Comparison of ENCODE assay signal across 15 cellular contexts in genomic region chr1:39182804-39183203, GRCh38. TPM values are rescaled to one million over a fixed set of nuclear protein-coding genes. Genes with fewer than 3 reads are reported as not detected.
A peak's percentile ranks its signal among the peaks of the same experiment; 100 is the strongest.
DNase-seq lines count a peak whose midpoint lies in the region; ATAC-seq and TF ChIP-seq lines count a peak whose summit lies in the region.
"Had no signal": no experiment of that assay in that cellular context is flagged by ENCODE, and none has a peak within 500 bp of the region (broad histone marks: within the 10 kb centered on the region; RNA-seq: fewer than 3 reads in every experiment).

No MANE protein-coding gene starts in this region.

- peaks cover 52% of the 10 kb centered on the region for H3K4me1 Mint-ChIP-seq in activated naive CD4-positive, alpha-beta T cell treated with anti-CD3 and anti-CD28 coated beads, Interleukin-2, amount 50 U/mL, for 24 hours
- H3K4me1 Mint-ChIP-seq in activated CD8-positive, alpha-beta T cell treated with anti-CD3 and anti-CD28 coated beads, Interleukin-2, amount 10 ng/mL, durations not matched to agents 7 days and 5 days (ENCODE audit: low read depth), result peaks cover 43% of the 10 kb centered on the region
- peaks cover 38% of the 10 kb centered on the region for H3K4me1 Mint-ChIP-seq in type B pancreatic cell (ENCODE audit: unreplicated experiment)

- TF ChIP-seq CTCF in lower lobe of right lung (IDR thresholded peaks at IDR 0.05) (no peak), type B pancreatic cell (conservative IDR thresholded peaks at IDR 0.05) (no peak), foreskin fibroblast (IDR thresholded peaks at IDR 0.05; ENCODE audit: low read depth, low read length) (no peak)

- peak overlapping the region; percentile 61 for H3K27ac ChIP-seq in lower lobe of right lung

- no peak for ATAC-seq in activated CD8-positive, alpha-beta T cell treated with anti-CD3 and anti-CD28 coated beads, Interleukin-2, amount 10 ng/mL, durations not matched to agents 7 days and 5 days
- ATAC-seq in lower lobe of right lung (no peak), GM18861 (IDR thresholded peaks at IDR 0.05; ENCODE audit: unreplicated experiment) (no peak)

- no peak for DNase-seq in activated naive CD4-positive, alpha-beta T cell treated with Interleukin-2 at 50 U/mL for 16 hours
- DNase-seq in activated CD8-positive, alpha-beta T cell treated with anti-CD3 and anti-CD28 coated beads, Interleukin-2, amount 10 ng/mL, durations not matched to agents 7 days and 5 days, result no peak
- DNase-seq in lower lobe of right lung (no peak), type B pancreatic cell (ENCODE audit: extremely low spot score, unreplicated experiment) (no peak), NOMO-1 treated with dmso at 0.1 percent for 144 hours (lab: John Stamatoyannopoulos, UW; ENCODE audit: unreplicated experiment) (no peak), foreskin fibroblast (no peak)
- DNase-seq: central memory CD4-positive, alpha-beta T cell; GOT3; head of caudate nucleus; KBM-7; NCI-H1417 treated with DMSO at 0.1 percent for 48 hours; stimulated activated CD8-positive, alpha-beta memory T cell treated with anti-CD3 and anti-CD28 coated beads, Interleukin-4, amount 100 ng/mL, for 48 hours; uterus had no signal

- no peaks in the 10 kb centered on the region for H3K36me3 ChIP-seq in lower lobe of right lung
- H3K36me3 ChIP-seq: uterus had no signal

- H3K9me3 ChIP-seq in lower lobe of right lung, result no peaks in the 10 kb centered on the region
- H3K9me3 ChIP-seq: uterus had no signal

- intact Hi-C loops in lower lobe of right lung (cut with DNase I), result no loop called here

- peaks cover 66% of the 10 kb centered on the region for H3K4me1 ChIP-seq in lower lobe of right lung

- no peaks in the 10 kb centered on the region for H3K36me3 Mint-ChIP-seq in activated naive CD4-positive, alpha-beta T cell treated with anti-CD3 and anti-CD28 coated beads, Interleukin-2, amount 50 U/mL, for 24 hours
- no peaks in the 10 kb centered on the region for H3K36me3 Mint-ChIP-seq in activated CD8-positive, alpha-beta T cell treated with anti-CD3 and anti-CD28 coated beads, Interleukin-2, amount 10 ng/mL, durations not matched to agents 7 days and 5 days (ENCODE audit: low read depth)
- H3K36me3 Mint-ChIP-seq in type B pancreatic cell, result peaks cover 12% of the 10 kb centered on the region

- no peaks in the 10 kb centered on the region for H3K27me3 Mint-ChIP-seq in activated naive CD4-positive, alpha-beta T cell treated with anti-CD3 and anti-CD28 coated beads, Interleukin-2, amount 50 U/mL, for 24 hours
- H3K27me3 Mint-ChIP-seq in activated CD8-positive, alpha-beta T cell treated with anti-CD3 and anti-CD28 coated beads, Interleukin-2, amount 10 ng/mL, durations not matched to agents 7 days and 5 days (ENCODE audit: low read depth), result no peaks in the 10 kb centered on the region
- no peaks in the 10 kb centered on the region for H3K27me3 Mint-ChIP-seq in type B pancreatic cell

- no peaks in the 10 kb centered on the region for H3K27me3 ChIP-seq in lower lobe of right lung (ENCODE audit: low read depth)
- H3K27me3 ChIP-seq: uterus had no signal

- CTCF ChIA-PET in activated CD8-positive, alpha-beta T cell treated with anti-CD3 and anti-CD28 coated beads, Interleukin-2, amount 10 ng/mL, durations not matched to agents 7 days and 5 days (lab: Charles Lee), result interaction anchor here (1.1 to 12.0 kb wide), 11 partner anchors 10 to 205 kb away, joined by 3 to 283 read pairs (median 11); partner anchors contain the start of gene MACF1

- H3K4me3 Mint-ChIP-seq in activated naive CD4-positive, alpha-beta T cell treated with anti-CD3 and anti-CD28 coated beads, Interleukin-2, amount 50 U/mL, for 24 hours, result peak overlapping the region; percentile 4
- no peak overlapping the region for H3K4me3 Mint-ChIP-seq in activated CD8-positive, alpha-beta T cell treated with anti-CD3 and anti-CD28 coated beads, Interleukin-2, amount 10 ng/mL, durations not matched to agents 7 days and 5 days
- H3K4me3 Mint-ChIP-seq in type B pancreatic cell, result no peak overlapping the region

- peak overlapping the region; percentile 98 for H3K27ac Mint-ChIP-seq in activated naive CD4-positive, alpha-beta T cell treated with anti-CD3 and anti-CD28 coated beads, Interleukin-2, amount 50 U/mL, for 24 hours
- peak overlapping the region; percentile 3 for H3K27ac Mint-ChIP-seq in activated CD8-positive, alpha-beta T cell treated with anti-CD3 and anti-CD28 coated beads, Interleukin-2, amount 10 ng/mL, durations not matched to agents 7 days and 5 days
- peak overlapping the region; percentile 80 for H3K27ac Mint-ChIP-seq in type B pancreatic cell

- POLR2A ChIA-PET in activated CD8-positive, alpha-beta T cell treated with anti-CD3 and anti-CD28 coated beads, Interleukin-2, amount 10 ng/mL, durations not matched to agents 7 days and 5 days (lab: Charles Lee), result no interaction called here

- H3K9me3 Mint-ChIP-seq in activated naive CD4-positive, alpha-beta T cell treated with anti-CD3 and anti-CD28 coated beads, Interleukin-2, amount 50 U/mL, for 24 hours, result no peaks in the 10 kb centered on the region
- H3K9me3 Mint-ChIP-seq in activated CD8-positive, alpha-beta T cell treated with anti-CD3 and anti-CD28 coated beads, Interleukin-2, amount 10 ng/mL, durations not matched to agents 7 days and 5 days (ENCODE audit: insufficient read depth), result no peaks in the 10 kb centered on the region
- H3K9me3 Mint-ChIP-seq in type B pancreatic cell, result no peaks in the 10 kb centered on the region

- no peak overlapping the region for H3K4me3 ChIP-seq in lower lobe of right lung
- H3K4me3 ChIP-seq in foreskin fibroblast (ENCODE audit: low read depth in 1 of 2, low read length in 2 of 2), result no peak overlapping the region
- H3K4me3 ChIP-seq: uterus had no signal

RNA-seq across cellular contexts. Expression of gene MACF1, which starts 21.7 kb away (rescaled TPM):
- total RNA-seq in activated CD8-positive, alpha-beta T cell treated with anti-CD3 and anti-CD28 coated beads, Interleukin-2, amount 10 ng/mL, durations not matched to agents 7 days and 5 days, result 100 to 1,000 TPM; 353 to 366 TPM
- 506 TPM for total RNA-seq in lower lobe of right lung
- 160 and 201 TPM in 2 replicates for total RNA-seq in type B pancreatic cell (ENCODE audit: low replicate concordance)

Comparison
In these comparisons a context has a peak if more than half of its experiments do, and no peak if none do; other contexts are left out.
1. H3K27ac Mint-ChIP-seq: peak in every context shown above with its lines; median percentile 98 in activated naive CD4-positive, alpha-beta T cell treated with anti-CD3 and anti-CD28 coated beads, Interleukin-2, amount 50 U/mL, for 24 hours; 80 in type B pancreatic cell; 3 in activated CD8-positive, alpha-beta T cell treated with anti-CD3 and anti-CD28 coated beads, Interleukin-2, amount 10 ng/mL, durations not matched to agents 7 days and 5 days.